1 cellular context compared by ENCODE assay signal in the genomic region with DNA sequence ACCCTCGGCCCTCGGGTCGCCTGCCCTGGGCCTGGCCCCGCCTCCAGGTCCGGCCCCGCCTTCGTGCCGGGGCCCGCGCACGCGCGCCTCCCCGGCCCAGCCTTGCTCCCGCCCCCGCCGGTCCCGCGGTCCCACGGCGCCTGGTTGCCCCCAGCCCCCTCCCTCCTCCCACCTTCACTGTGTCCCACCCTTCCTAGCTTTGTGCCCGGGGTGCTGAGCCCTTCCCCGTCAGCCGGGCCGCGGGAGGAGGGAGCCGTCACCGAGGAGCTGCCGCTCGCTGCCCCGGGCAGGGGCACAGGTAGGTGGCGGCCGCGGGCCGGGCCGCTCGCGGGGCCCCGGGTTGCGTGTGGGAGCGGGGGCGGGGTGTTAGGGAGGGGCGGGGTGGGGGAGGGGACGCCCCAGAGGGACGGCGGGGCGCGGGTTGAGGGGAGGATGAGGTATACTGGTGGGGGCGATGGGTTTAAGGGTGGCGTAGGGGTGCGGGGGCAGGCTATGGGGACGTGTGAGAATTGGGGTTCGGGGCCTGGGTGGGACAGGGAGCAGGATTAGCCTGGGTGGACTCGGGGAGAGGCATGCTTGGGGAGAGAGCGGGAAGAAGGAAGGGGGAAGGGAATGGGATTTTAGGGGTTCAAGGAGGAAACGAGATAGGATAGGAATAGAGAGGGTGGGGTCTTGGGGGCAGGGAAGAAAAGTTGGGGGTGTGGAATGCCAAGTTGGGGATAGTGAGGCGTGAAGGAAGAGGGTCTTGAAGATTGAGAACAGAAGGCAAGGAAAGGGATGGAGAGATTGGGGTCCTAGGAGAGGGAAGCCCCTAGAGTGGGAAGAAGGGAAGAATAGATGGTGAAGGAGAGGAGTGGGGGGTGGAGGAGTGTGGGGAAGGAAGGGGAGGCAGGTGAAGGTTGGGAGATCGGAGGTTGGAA.
TF ChIP-seq lines count a peak whose summit lies in the region.

A gene with protein sequence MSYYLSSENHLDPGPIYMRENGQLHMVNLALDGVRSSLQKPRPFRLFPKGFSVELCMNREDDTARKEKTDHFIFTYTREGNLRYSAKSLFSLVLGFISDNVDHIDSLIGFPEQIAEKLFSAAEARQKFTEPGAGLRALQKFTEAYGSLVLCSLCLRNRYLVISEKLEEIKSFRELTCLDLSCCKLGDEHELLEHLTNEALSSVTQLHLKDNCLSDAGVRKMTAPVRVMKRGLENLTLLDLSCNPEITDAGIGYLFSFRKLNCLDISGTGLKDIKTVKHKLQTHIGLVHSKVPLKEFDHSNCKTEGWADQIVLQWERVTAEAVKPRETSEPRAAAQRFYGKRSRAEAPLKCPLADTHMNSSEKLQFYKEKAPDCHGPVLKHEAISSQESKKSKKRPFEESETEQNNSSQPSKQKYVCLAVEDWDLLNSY (plus strand): TSS at position 99 of the 920 bp plus-strand sequence. CDS start 5,650 bp downstream, outside the sequence.

TF ChIP-seq in HepG2, 621 proteins besides CTCF, POLR2A, EP300 and RAD21 (continued from another document and continues in another):
- TF ChIP-seq, protein P1, sequence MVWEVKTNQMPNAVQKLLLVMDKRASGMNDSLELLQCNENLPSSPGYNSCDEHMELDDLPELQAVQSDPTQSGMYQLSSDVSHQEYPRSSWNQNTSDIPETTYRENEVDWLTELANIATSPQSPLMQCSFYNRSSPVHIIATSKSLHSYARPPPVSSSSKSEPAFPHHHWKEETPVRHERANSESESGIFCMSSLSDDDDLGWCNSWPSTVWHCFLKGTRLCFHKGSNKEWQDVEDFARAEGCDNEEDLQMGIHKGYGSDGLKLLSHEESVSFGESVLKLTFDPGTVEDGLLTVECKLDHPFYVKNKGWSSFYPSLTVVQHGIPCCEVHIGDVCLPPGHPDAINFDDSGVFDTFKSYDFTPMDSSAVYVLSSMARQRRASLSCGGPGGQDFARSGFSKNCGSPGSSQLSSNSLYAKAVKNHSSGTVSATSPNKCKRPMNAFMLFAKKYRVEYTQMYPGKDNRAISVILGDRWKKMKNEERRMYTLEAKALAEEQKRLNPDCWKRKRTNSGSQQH (CRISPR knock-in tag; IDR thresholded peaks at IDR 0.05; ENCODE audit: low read depth): no peak
- TF ChIP-seq ZNF496 (CRISPR knock-in tag; IDR thresholded peaks at IDR 0.05; ENCODE audit: insufficient replicate concordance) (no peak), RFXAP (CRISPR knock-in tag; IDR thresholded peaks at IDR 0.05; ENCODE audit: borderline replicate concordance) (no peak), SAP130 (CRISPR knock-in tag; IDR thresholded peaks at IDR 0.05; ENCODE audit: low read depth) (peak; percentile 43; the same call in 1 of the 2 replicates), ZKSCAN8 (CRISPR knock-in tag; IDR thresholded peaks at IDR 0.05; ENCODE audit: borderline replicate concordance) (no peak), TGIF2 (CRISPR knock-in tag; IDR thresholded peaks at IDR 0.05) (no peak), ZNF282 (IDR thresholded peaks at IDR 0.05; ENCODE audit: partially characterized antibody) (no peak), PTBP1 (IDR thresholded peaks at IDR 0.05; ENCODE audit: low read depth, low read length, poor library complexity, severe bottlenecking) (no peak), ZNF781 (CRISPR knock-in tag; IDR thresholded peaks at IDR 0.05; ENCODE audit: borderline replicate concordance, not compliant biosample characterization) (no peak), SMARCE1 (IDR thresholded peaks at IDR 0.05; ENCODE audit: borderline replicate concordance) (no peak), PAWR (CRISPR knock-in tag; IDR thresholded peaks at IDR 0.05; ENCODE audit: borderline replicate concordance) (no peak), KLF16 (CRISPR knock-in tag; IDR thresholded peaks at IDR 0.05) (no peak), ZNF543 (CRISPR knock-in tag; IDR thresholded peaks at IDR 0.05) (no peak), ZNF709 (CRISPR knock-in tag; IDR thresholded peaks at IDR 0.05) (0 out of 2 replicates have a peak, but pooled peaks have one; percentile 22), SUZ12 (IDR thresholded peaks at IDR 0.05; ENCODE audit: low read depth, low read length) (no peak), POLR2G (IDR thresholded peaks at IDR 0.05; ENCODE audit: low read depth, low read length) (peak; percentile 58; the same call in 1 of the 2 replicates), ZNF274 (CRISPR knock-in tag; IDR thresholded peaks at IDR 0.05) (no peak), KMT2A (CRISPR knock-in tag; IDR thresholded peaks at IDR 0.05) (no peak), PRMT3 (CRISPR knock-in tag; IDR thresholded peaks at IDR 0.05; ENCODE audit: borderline replicate concordance, low read depth) (no peak), ERF (CRISPR knock-in tag; IDR thresholded peaks at IDR 0.05) (no peak), ZNF510 (CRISPR knock-in tag; IDR thresholded peaks at IDR 0.05; ENCODE audit: low read depth) (no peak), KAT8 (CRISPR knock-in tag; IDR thresholded peaks at IDR 0.05) (no peak), ZSCAN29 (CRISPR knock-in tag; conservative IDR thresholded peaks at IDR 0.05) (no peak), IRX3 (CRISPR knock-in tag; IDR thresholded peaks at IDR 0.05; ENCODE audit: borderline replicate concordance, low read depth) (no peak), ZNF260 (CRISPR knock-in tag; IDR thresholded peaks at IDR 0.05; ENCODE audit: borderline replicate concordance, low read depth) (no peak), SP1 (IDR thresholded peaks at IDR 0.05) (no peak), SP1 (CRISPR knock-in tag; IDR thresholded peaks at IDR 0.05) (no peak), REXO4 (CRISPR knock-in tag; IDR thresholded peaks at IDR 0.05; ENCODE audit: borderline replicate concordance) (no peak), HMGA1 (CRISPR knock-in tag; conservative IDR thresholded peaks at IDR 0.05) (no peak), ZNF263 (CRISPR knock-in tag; IDR thresholded peaks at IDR 0.05) (peak; percentile 15; the same call in 1 of the 2 replicates), ZNF30 (CRISPR knock-in tag; IDR thresholded peaks at IDR 0.05) (no peak), RFX3 (CRISPR knock-in tag; IDR thresholded peaks at IDR 0.05) (no peak), SIN3A (IDR thresholded peaks at IDR 0.05; ENCODE audit: borderline replicate concordance, low read depth, low read length) (0 out of 2 replicates have a peak, but pooled peaks have one; percentile 3), KLF6 (CRISPR knock-in tag; IDR thresholded peaks at IDR 0.05) (no peak), ZFX (CRISPR knock-in tag; IDR thresholded peaks at IDR 0.05; ENCODE audit: low read depth) (peak; percentile 65), ZNF577 (CRISPR knock-in tag; IDR thresholded peaks at IDR 0.05; ENCODE audit: borderline replicate concordance, low read depth) (no peak)
- TF ChIP-seq, protein P2, sequence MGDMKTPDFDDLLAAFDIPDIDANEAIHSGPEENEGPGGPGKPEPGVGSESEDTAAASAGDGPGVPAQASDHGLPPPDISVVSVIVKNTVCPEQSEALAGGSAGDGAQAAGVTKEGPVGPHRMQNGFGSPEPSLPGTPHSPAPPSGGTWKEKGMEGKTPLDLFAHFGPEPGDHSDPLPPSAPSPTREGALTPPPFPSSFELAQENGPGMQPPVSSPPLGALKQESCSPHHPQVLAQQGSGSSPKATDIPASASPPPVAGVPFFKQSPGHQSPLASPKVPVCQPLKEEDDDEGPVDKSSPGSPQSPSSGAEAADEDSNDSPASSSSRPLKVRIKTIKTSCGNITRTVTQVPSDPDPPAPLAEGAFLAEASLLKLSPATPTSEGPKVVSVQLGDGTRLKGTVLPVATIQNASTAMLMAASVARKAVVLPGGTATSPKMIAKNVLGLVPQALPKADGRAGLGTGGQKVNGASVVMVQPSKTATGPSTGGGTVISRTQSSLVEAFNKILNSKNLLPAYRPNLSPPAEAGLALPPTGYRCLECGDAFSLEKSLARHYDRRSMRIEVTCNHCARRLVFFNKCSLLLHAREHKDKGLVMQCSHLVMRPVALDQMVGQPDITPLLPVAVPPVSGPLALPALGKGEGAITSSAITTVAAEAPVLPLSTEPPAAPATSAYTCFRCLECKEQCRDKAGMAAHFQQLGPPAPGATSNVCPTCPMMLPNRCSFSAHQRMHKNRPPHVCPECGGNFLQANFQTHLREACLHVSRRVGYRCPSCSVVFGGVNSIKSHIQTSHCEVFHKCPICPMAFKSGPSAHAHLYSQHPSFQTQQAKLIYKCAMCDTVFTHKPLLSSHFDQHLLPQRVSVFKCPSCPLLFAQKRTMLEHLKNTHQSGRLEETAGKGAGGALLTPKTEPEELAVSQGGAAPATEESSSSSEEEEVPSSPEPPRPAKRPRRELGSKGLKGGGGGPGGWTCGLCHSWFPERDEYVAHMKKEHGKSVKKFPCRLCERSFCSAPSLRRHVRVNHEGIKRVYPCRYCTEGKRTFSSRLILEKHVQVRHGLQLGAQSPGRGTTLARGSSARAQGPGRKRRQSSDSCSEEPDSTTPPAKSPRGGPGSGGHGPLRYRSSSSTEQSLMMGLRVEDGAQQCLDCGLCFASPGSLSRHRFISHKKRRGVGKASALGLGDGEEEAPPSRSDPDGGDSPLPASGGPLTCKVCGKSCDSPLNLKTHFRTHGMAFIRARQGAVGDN (CRISPR knock-in tag; IDR thresholded peaks at IDR 0.05): no peak
- TF ChIP-seq, protein P3, sequence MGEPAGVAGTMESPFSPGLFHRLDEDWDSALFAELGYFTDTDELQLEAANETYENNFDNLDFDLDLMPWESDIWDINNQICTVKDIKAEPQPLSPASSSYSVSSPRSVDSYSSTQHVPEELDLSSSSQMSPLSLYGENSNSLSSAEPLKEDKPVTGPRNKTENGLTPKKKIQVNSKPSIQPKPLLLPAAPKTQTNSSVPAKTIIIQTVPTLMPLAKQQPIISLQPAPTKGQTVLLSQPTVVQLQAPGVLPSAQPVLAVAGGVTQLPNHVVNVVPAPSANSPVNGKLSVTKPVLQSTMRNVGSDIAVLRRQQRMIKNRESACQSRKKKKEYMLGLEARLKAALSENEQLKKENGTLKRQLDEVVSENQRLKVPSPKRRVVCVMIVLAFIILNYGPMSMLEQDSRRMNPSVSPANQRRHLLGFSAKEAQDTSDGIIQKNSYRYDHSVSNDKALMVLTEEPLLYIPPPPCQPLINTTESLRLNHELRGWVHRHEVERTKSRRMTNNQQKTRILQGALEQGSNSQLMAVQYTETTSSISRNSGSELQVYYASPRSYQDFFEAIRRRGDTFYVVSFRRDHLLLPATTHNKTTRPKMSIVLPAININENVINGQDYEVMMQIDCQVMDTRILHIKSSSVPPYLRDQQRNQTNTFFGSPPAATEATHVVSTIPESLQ (CRISPR knock-in tag; conservative IDR thresholded peaks at IDR 0.05): no peak
- TF ChIP-seq, protein P4, sequence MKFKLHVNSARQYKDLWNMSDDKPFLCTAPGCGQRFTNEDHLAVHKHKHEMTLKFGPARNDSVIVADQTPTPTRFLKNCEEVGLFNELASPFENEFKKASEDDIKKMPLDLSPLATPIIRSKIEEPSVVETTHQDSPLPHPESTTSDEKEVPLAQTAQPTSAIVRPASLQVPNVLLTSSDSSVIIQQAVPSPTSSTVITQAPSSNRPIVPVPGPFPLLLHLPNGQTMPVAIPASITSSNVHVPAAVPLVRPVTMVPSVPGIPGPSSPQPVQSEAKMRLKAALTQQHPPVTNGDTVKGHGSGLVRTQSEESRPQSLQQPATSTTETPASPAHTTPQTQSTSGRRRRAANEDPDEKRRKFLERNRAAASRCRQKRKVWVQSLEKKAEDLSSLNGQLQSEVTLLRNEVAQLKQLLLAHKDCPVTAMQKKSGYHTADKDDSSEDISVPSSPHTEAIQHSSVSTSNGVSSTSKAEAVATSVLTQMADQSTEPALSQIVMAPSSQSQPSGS (CRISPR knock-in tag; IDR thresholded peaks at IDR 0.05): no peak; the same call in 1 of the 2 replicates
- TF ChIP-seq, protein P5, sequence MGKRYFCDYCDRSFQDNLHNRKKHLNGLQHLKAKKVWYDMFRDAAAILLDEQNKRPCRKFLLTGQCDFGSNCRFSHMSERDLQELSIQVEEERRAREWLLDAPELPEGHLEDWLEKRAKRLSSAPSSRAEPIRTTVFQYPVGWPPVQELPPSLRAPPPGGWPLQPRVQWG (CRISPR knock-in tag; IDR thresholded peaks at IDR 0.05; ENCODE audit: borderline replicate concordance, low read depth): no peak
- TF ChIP-seq, protein P6, sequence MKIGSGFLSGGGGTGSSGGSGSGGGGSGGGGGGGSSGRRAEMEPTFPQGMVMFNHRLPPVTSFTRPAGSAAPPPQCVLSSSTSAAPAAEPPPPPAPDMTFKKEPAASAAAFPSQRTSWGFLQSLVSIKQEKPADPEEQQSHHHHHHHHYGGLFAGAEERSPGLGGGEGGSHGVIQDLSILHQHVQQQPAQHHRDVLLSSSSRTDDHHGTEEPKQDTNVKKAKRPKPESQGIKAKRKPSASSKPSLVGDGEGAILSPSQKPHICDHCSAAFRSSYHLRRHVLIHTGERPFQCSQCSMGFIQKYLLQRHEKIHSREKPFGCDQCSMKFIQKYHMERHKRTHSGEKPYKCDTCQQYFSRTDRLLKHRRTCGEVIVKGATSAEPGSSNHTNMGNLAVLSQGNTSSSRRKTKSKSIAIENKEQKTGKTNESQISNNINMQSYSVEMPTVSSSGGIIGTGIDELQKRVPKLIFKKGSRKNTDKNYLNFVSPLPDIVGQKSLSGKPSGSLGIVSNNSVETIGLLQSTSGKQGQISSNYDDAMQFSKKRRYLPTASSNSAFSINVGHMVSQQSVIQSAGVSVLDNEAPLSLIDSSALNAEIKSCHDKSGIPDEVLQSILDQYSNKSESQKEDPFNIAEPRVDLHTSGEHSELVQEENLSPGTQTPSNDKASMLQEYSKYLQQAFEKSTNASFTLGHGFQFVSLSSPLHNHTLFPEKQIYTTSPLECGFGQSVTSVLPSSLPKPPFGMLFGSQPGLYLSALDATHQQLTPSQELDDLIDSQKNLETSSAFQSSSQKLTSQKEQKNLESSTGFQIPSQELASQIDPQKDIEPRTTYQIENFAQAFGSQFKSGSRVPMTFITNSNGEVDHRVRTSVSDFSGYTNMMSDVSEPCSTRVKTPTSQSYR (CRISPR knock-in tag; IDR thresholded peaks at IDR 0.05; ENCODE audit: borderline replicate concordance): no peak
- TF ChIP-seq, protein P7, sequence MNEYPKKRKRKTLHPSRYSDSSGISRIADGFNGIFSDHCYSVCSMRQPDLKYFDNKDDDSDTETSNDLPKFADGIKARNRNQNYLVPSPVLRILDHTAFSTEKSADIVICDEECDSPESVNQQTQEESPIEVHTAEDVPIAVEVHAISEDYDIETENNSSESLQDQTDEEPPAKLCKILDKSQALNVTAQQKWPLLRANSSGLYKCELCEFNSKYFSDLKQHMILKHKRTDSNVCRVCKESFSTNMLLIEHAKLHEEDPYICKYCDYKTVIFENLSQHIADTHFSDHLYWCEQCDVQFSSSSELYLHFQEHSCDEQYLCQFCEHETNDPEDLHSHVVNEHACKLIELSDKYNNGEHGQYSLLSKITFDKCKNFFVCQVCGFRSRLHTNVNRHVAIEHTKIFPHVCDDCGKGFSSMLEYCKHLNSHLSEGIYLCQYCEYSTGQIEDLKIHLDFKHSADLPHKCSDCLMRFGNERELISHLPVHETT (CRISPR knock-in tag; conservative IDR thresholded peaks at IDR 0.05): no peak
- TF ChIP-seq, protein P8, sequence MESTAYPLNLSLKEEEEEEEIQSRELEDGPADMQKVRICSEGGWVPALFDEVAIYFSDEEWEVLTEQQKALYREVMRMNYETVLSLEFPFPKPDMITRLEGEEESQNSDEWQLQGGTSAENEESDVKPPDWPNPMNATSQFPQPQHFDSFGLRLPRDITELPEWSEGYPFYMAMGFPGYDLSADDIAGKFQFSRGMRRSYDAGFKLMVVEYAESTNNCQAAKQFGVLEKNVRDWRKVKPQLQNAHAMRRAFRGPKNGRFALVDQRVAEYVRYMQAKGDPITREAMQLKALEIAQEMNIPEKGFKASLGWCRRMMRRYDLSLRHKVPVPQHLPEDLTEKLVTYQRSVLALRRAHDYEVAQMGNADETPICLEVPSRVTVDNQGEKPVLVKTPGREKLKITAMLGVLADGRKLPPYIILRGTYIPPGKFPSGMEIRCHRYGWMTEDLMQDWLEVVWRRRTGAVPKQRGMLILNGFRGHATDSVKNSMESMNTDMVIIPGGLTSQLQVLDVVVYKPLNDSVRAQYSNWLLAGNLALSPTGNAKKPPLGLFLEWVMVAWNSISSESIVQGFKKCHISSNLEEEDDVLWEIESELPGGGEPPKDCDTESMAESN (CRISPR knock-in tag; conservative IDR thresholded peaks at IDR 0.05): peak; percentile 17; the same call in 1 of the 2 replicates
